Comparison of ENCODE assay signal across 28 cellular contexts in the genomic region with DNA sequence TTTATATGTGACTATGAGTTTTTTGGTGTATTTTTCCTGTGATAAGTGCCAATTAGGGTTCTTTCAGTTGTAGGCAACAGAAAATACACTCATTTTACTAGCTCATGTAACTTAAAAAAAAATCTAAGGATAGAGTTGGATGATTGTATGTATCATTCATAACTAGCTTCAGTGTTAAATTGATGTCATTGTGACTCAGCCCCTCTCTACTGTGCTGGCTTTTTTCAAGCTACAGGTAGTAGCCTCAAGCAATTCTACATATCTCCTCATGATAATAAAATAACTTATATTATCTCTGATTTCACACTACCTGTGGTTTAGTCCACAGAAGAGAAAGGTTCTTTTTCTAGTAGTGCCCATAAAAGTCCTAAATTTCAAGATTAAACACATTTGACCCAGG. TPM values are rescaled to one million over a fixed set of nuclear protein-coding genes. Genes with fewer than 3 reads are reported as not detected.
"Had no signal": no experiment of that assay in that cellular context is flagged by ENCODE, and none has a peak within 500 bp of the region (broad histone marks: within the 10 kb centered on the region; RNA-seq: fewer than 3 reads in every experiment).

No MANE protein-coding gene starts in this region.

- H3K9me3 Mint-ChIP-seq: mesothelial cell of epicardium; nephron; neural crest cell; stimulated activated memory B cell treated with anti-CD40 and anti-IgM and Interleukin-4, amounts not matched to agents 10 μg/mL and 1 μg/mL and 100 μg/mL, for 72 hours; stimulated activated naive CD8-positive, alpha-beta T cell treated with anti-CD3 and anti-CD28 coated beads, Interleukin-15, amount 100 ng/mL, for 72 hours; type B pancreatic cell had no signal

- FAIRE-seq: islet of Langerhans, kidney had no signal

- H3K27ac ChIP-seq: left ventricle myocardium inferior, neutrophil, ovary, right atrium auricular region, right lobe of liver, tibial nerve, uterus had no signal

- H3K36me3 Mint-ChIP-seq: immature natural killer cell; mesothelial cell of epicardium; naive B cell; stimulated activated memory B cell treated with anti-CD40 and anti-IgM and Interleukin-4, amounts not matched to agents 10 μg/mL and 1 μg/mL and 100 μg/mL, for 72 hours; type B pancreatic cell had no signal

- H3K4me3 ChIP-seq: left ventricle myocardium inferior, lung, ovary, right atrium auricular region, right lobe of liver, smooth muscle cell, tibial nerve, uterus had no signal

- H3K36me3 ChIP-seq: left ventricle myocardium inferior, neutrophil, ovary, right atrium auricular region, right lobe of liver, tibial nerve, uterus had no signal

- H3K4me1 ChIP-seq: left ventricle myocardium inferior, right atrium auricular region, right lobe of liver, tibial nerve, uterus had no signal

- H3K27me3 ChIP-seq: neutrophil, ovary, right atrium auricular region, right lobe of liver, tibial nerve, uterus had no signal

- H3K27me3 Mint-ChIP-seq: progenitor cell of endocrine pancreas; stimulated activated memory B cell treated with anti-CD40 and anti-IgM and Interleukin-4, amounts not matched to agents 10 μg/mL and 1 μg/mL and 100 μg/mL, for 72 hours; stimulated activated naive CD8-positive, alpha-beta T cell treated with anti-CD3 and anti-CD28 coated beads, Interleukin-15, amount 100 ng/mL, for 72 hours; type B pancreatic cell had no signal

- H3K27ac Mint-ChIP-seq: immature natural killer cell; mesothelial cell of epicardium; naive B cell; nephron; progenitor cell of endocrine pancreas; stimulated activated memory B cell treated with anti-CD40 and anti-IgM and Interleukin-4, amounts not matched to agents 10 μg/mL and 1 μg/mL and 100 μg/mL, for 72 hours; stimulated activated naive CD8-positive, alpha-beta T cell treated with anti-CD3 and anti-CD28 coated beads, Interleukin-15, amount 100 ng/mL, for 72 hours; type B pancreatic cell had no signal

- H3K4me3 Mint-ChIP-seq: immature natural killer cell; mesothelial cell of epicardium; naive B cell; nephron; neural crest cell; stimulated activated memory B cell treated with anti-CD40 and anti-IgM and Interleukin-4, amounts not matched to agents 10 μg/mL and 1 μg/mL and 100 μg/mL, for 72 hours; stimulated activated naive CD8-positive, alpha-beta T cell treated with anti-CD3 and anti-CD28 coated beads, Interleukin-15, amount 100 ng/mL, for 72 hours; type B pancreatic cell had no signal

- H3K4me1 Mint-ChIP-seq: immature natural killer cell; mesothelial cell of epicardium; naive B cell; nephron; neural crest cell; stimulated activated memory B cell treated with anti-CD40 and anti-IgM and Interleukin-4, amounts not matched to agents 10 μg/mL and 1 μg/mL and 100 μg/mL, for 72 hours; stimulated activated naive CD8-positive, alpha-beta T cell treated with anti-CD3 and anti-CD28 coated beads, Interleukin-15, amount 100 ng/mL, for 72 hours had no signal

- DNase-seq: hypothalamus; immature natural killer cell; kidney; left ventricle myocardium inferior; mesendoderm; naive B cell; ovary; right lobe of liver; stimulated activated CD4-positive, alpha-beta T cell treated with anti-CD3 and anti-CD28 coated beads, Interleukin-1b, Interleukin-23, amount 100 ng/mL, for 48 hours; stimulated activated CD4-positive, alpha-beta T cell treated with anti-CD3 and anti-CD28 coated beads, Interleukin-2, amount 100 ng/mL, for 48 hours; stimulated activated CD4-positive, alpha-beta T cell treated with anti-CD3 and anti-CD28 coated beads, Interleukin-4, amount 100 ng/mL, for 4 hours; stimulated activated CD8-positive, alpha-beta memory T cell treated with anti-CD3 and anti-CD28 coated beads, Interleukin-4, amount 100 ng/mL, for 48 hours; stimulated activated naive CD4-positive, alpha-beta T cell treated with Interleukin-2 at 50 U/mL for 16 hours; stimulated activated naive CD8-positive, alpha-beta T cell treated with anti-CD3 and anti-CD28 coated beads, Interleukin-15, amount 100 ng/mL, for 72 hours; substantia nigra; uterus had no signal

- ATAC-seq: right lobe of liver; stimulated activated memory B cell treated with anti-CD40 and anti-IgM and Interleukin-4, amounts not matched to agents 10 μg/mL and 1 μg/mL and 100 μg/mL, for 72 hours; stimulated activated naive CD8-positive, alpha-beta T cell treated with anti-CD3 and anti-CD28 coated beads, Interleukin-15, amount 100 ng/mL, for 72 hours had no signal

- H3K4me2 ChIP-seq: smooth muscle cell had no signal

- H3K9me3 ChIP-seq: left ventricle myocardium inferior, neutrophil, ovary, right atrium auricular region, right lobe of liver, tibial nerve, uterus had no signal

RNA-seq across cellular contexts. Expression of a gene that starts 11.9 kb away (rescaled TPM):
- polyA plus RNA-seq: immature natural killer cell had no signal
